ENCODE assay signal across 9 cellular contexts in genomic region chr15:89775815-89776214, GRCh38. TPM values are rescaled to one million over a fixed set of nuclear protein-coding genes. Genes with fewer than 3 reads are reported as not detected.
A peak's percentile ranks its signal among the peaks of the same experiment; 100 is the strongest.
DNase-seq lines count a peak whose midpoint lies in the region; ATAC-seq and TF ChIP-seq lines count a peak whose summit lies in the region.
"Had no signal": no experiment of that assay in that cellular context is flagged by ENCODE, and none has a peak within 500 bp of the region (broad histone marks: within the 10 kb centered on the region; RNA-seq: fewer than 3 reads in every experiment).

No MANE protein-coding gene starts in this region.

- H3K27ac ChIP-seq in heart right ventricle: peak overlapping the region in 2 of 10 donors; percentile 48 to 53
- peak overlapping the region in 15 of 59 donors; percentile 42 to 86 (median 71) for H3K27ac ChIP-seq in dorsolateral prefrontal cortex
- no peak overlapping the region for H3K27ac ChIP-seq in neural cell (ENCODE audit: low read length)

- peaks cover 7 to 26% (median 14%) of the 10 kb centered on the region in 9 donors for H3K4me1 ChIP-seq in heart right ventricle

- H3K4me2 ChIP-seq in neural cell (ENCODE audit: low read length): no peak overlapping the region

- peaks cover 0 to 14% (median 0%) of the 10 kb centered on the region in 7 donors for H3K27me3 ChIP-seq in heart right ventricle
- no peaks in the 10 kb centered on the region for H3K27me3 ChIP-seq in dorsolateral prefrontal cortex
- peaks cover 3% of the 10 kb centered on the region for H3K27me3 ChIP-seq in neural cell (ENCODE audit: insufficient read depth, low read depth, low read length)

- no peak for DNase-seq in heart right ventricle
- DNase-seq in left cardiac atrium: no peak
- peak in 1 of 10 donors; percentile 41 for DNase-seq in dorsolateral prefrontal cortex
- no peak for DNase-seq in MV-4-11 (lab: John Stamatoyannopoulos, UW)
- DNase-seq in ecto neural progenitor cell (ENCODE audit: low spot score): no peak
- no peak for DNase-seq in stimulated activated CD4-positive, alpha-beta T cell treated with anti-CD3 and anti-CD28 coated beads, Interleukin-4, amount 100 ng/mL, for 1 hour
- no peak for DNase-seq in NCI-H2171 treated with DMSO at 0.1 percent for 48 hours (lab: John Stamatoyannopoulos, UW)
- DNase-seq: NCI-H2107 had no signal

- no peaks in the 10 kb centered on the region for H3K9me3 ChIP-seq in heart right ventricle
- no peaks in the 10 kb centered on the region for H3K9me3 ChIP-seq in neural cell (ENCODE audit: low read length)

- H3K36me3 ChIP-seq in heart right ventricle (no peaks in the 10 kb centered on the region), neural cell (ENCODE audit: insufficient read depth, low read length) (no peaks in the 10 kb centered on the region)

- 55 to 65% methylated on average over 14 of the region's 14 CpGs for WGBS in heart right ventricle, 2 donors

- no peak for TF ChIP-seq RAD21 in neural cell (conservative IDR thresholded peaks at IDR 0.05)

- H2AFZ ChIP-seq in neural cell (ENCODE audit: low read depth, low read length): peak overlapping the region; percentile 32

- H3K4me3 ChIP-seq in heart right ventricle (peak overlapping the region; percentile 17 to 57 (median 50)), dorsolateral prefrontal cortex (peak overlapping the region in 58 of 59 donors; percentile 35 to 71 (median 61)), neural cell (ENCODE audit: low read length) (peak overlapping the region; percentile 77)

- TF ChIP-seq EP300 in neural cell (conservative IDR thresholded peaks at IDR 0.05; ENCODE audit: poor library complexity, severe bottlenecking): no peak

- no peaks in the 10 kb centered on the region for H4K20me1 ChIP-seq in neural cell (ENCODE audit: insufficient read depth)

- H3F3A ChIP-seq in neural cell (ENCODE audit: insufficient read depth, low read length, poor library complexity, severe bottlenecking): no peaks in the 10 kb centered on the region

- TF ChIP-seq CTCF in heart right ventricle (IDR thresholded peaks at IDR 0.05) (no peak), dorsolateral prefrontal cortex (IDR thresholded peaks at IDR 0.05 in 54 of 56, conservative IDR thresholded peaks at IDR 0.05 in 2 of 56; ENCODE audit: low read depth in 1 of 56, partially characterized antibody in 56 of 56) (no peak), neural cell (IDR thresholded peaks at IDR 0.05; ENCODE audit: poor library complexity, severe bottlenecking) (no peak)

- ATAC-seq in heart right ventricle (peak in 1 of 8 donors; percentile 27), left cardiac atrium (no peak)

- H3K9ac ChIP-seq in neural cell (ENCODE audit: low read length): no peak overlapping the region

- intact Hi-C loops in heart right ventricle (cut with DNase I) (loop anchor here in 1 of 10 donors (5.0 kb wide), 1 partner anchor 36 kb away; the partner anchor contains the start of gene ANPEP), left cardiac atrium (cut with DNase I) (no loop called here), dorsolateral prefrontal cortex (cut with DNase I) (no loop called here)

- no peaks in the 10 kb centered on the region for H3K79me2 ChIP-seq in neural cell (replicated peaks; ENCODE audit: insufficient read depth, low read length)

- H3K9me2 ChIP-seq in neural cell (ENCODE audit: insufficient read depth, low read length): no peaks in the 10 kb centered on the region

TF ChIP-seq in neural cell, 6 proteins besides CTCF, POLR2A, EP300 and RAD21:
- TF ChIP-seq REST (IDR thresholded peaks at IDR 0.05; ENCODE audit: borderline replicate concordance) (no peak), SMC3 (conservative IDR thresholded peaks at IDR 0.05; ENCODE audit: poor library complexity) (no peak), EZH2 (IDR thresholded peaks at IDR 0.05; ENCODE audit: borderline replicate concordance, insufficient read depth, low read length, poor library complexity, severe bottlenecking) (no peak), MXI1 (conservative IDR thresholded peaks at IDR 0.05; ENCODE audit: poor library complexity, severe bottlenecking) (no peak), TAF1 (IDR thresholded peaks at IDR 0.05; ENCODE audit: low read depth) (no peak), POLR2AphosphoS5 (IDR thresholded peaks at IDR 0.05) (no peak)

RNA-seq across cellular contexts. Expression of gene MESP2, which starts 0.3 kb away (rescaled TPM):
- total RNA-seq in heart right ventricle (under 1 TPM in 5 of 10 donors, not detected in 5; 0.21 to 0.52 (median 0.32) TPM), left cardiac atrium (under 1 TPM; 0.16 to 0.56 TPM), dorsolateral prefrontal cortex (1 to 10 TPM in 41 of 120 experiments, under 1 TPM in 62, not detected in 17; 0.29 to 2.1 (median 0.92) TPM)
- polyA plus RNA-seq in heart right ventricle (under 1 TPM; 0.04 to 0.73 TPM), neural cell (not detected in 2 replicates)
- polyA minus RNA-seq in neural cell: not detected in 2 replicates

RNA-seq across cellular contexts. Expression of gene MESP1, which starts 24.8 kb away (rescaled TPM):
- total RNA-seq in heart right ventricle: 1 to 10 TPM; 1.3 to 7.6 (median 5.6) TPM
- polyA plus RNA-seq in heart right ventricle: 1 to 10 TPM; 1.3 to 9.2 TPM
- 10 to 100 TPM in 1 of 2 donors, 1 to 10 TPM in 1; 4.7 to 10.5 TPM for total RNA-seq in left cardiac atrium
- total RNA-seq in dorsolateral prefrontal cortex: 10 to 100 TPM in 94 of 120 experiments, 1 to 10 TPM in 26; 5.5 to 23.3 (median 13.3) TPM
- 4.8 and 5.5 TPM in 2 replicates for polyA plus RNA-seq in neural cell
- 1.7 and 2.0 TPM in 2 replicates for polyA minus RNA-seq in neural cell

RNA-seq across cellular contexts. Expression of gene ANPEP, which starts 38.8 kb away (rescaled TPM):
- total RNA-seq in heart right ventricle (10 to 100 TPM in 1 of 10 donors, 1 to 10 TPM in 8, under 1 TPM in 1; 0.77 to 17.8 (median 2.4) TPM), left cardiac atrium (10 to 100 TPM in 1 of 2 donors, 1 to 10 TPM in 1; 5.6 to 21.0 TPM), dorsolateral prefrontal cortex (10 to 100 TPM in 1 of 120 experiments, 1 to 10 TPM in 117, under 1 TPM in 2; 0.43 to 11.2 (median 3.5) TPM)
- polyA plus RNA-seq in heart right ventricle (1 to 10 TPM; 6.1 to 9.9 TPM), neural cell (not detected in 2 replicates)
- polyA minus RNA-seq in neural cell: not detected in 2 replicates
